14 cellular contexts compared by ENCODE assay signal in the genomic region with DNA sequence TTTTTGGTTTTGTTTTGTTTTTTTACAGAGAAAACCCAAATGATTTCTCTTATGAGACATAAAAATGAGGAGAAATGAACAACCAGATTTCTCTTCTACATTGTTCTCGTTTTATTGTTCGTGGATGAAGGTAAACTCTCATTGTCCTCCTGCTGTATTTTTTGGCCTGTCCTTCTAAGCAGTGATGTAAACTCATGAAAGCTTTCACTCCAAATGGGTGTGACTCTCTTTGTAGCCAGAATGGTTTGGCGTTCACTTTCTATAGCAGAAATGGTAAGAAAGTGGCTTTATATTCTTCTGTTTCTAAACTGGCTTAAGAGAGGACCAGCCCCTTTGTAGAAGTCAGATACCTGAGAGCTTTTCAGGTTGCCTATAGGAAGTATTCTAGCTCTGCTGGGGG. TPM values are rescaled to one million over a fixed set of nuclear protein-coding genes. Genes with fewer than 3 reads are reported as not detected.
A peak's percentile ranks its signal among the peaks of the same experiment; 100 is the strongest.
DNase-seq lines count a peak whose midpoint lies in the region; ATAC-seq and TF ChIP-seq lines count a peak whose summit lies in the region.
"Had no signal": no experiment of that assay in that cellular context is flagged by ENCODE, and none has a peak within 500 bp of the region (broad histone marks: within the 10 kb centered on the region; RNA-seq: fewer than 3 reads in every experiment).

No MANE protein-coding gene starts in this region.

- TF ChIP-seq CTCF in PC-3 (conservative IDR thresholded peaks at IDR 0.05; ENCODE audit: low read depth, low read length) = no peak
- no peak for TF ChIP-seq CTCF in chondrocyte (IDR thresholded peaks at IDR 0.05)
- TF ChIP-seq CTCF in upper lobe of left lung (IDR thresholded peaks at IDR 0.05) = no peak

- peak; percentile 22 for DNase-seq in PC-3
- DNase-seq in chondrocyte (ENCODE audit: low spot score) = no peak
- peak; percentile 23 to 36 for DNase-seq in lung microvascular endothelial cell (ENCODE audit: low read depth in 2 of 2)
- DNase-seq in upper lobe of left lung = no peak
- no peak for DNase-seq in COR-L47 (lab: John Stamatoyannopoulos, UW)
- no peak for DNase-seq in NCI-H1105 treated with DMSO at 0.1 percent for 48 hours (lab: John Stamatoyannopoulos, UW)
- DNase-seq: activated CD4-positive, alpha-beta T cell treated with anti-CD3 and anti-CD28 coated beads, Interleukin-2, amount 50 U/mL, for 48 hours; activated naive CD4-positive, alpha-beta T cell treated with Interleukin-2 at 50 U/mL for 16 hours; cerebellar nuclear complex; MV-4-11; right cardiac atrium; stimulated activated naive CD8-positive, alpha-beta T cell treated with anti-CD3 and anti-CD28 coated beads, Interleukin-15, amount 100 ng/mL, for 72 hours had no signal

- CTCF ChIA-PET in PC-3 (lab: Charles Lee) = no interaction called here

- peak overlapping the region; percentile 25; the same call in 1 of the 2 replicates for H2AFZ ChIP-seq in PC-3 (ENCODE audit: low read length)

- 70 to 77% methylated on average over 3 of the region's 3 CpGs for WGBS in upper lobe of left lung, 2 donors

- POLR2A ChIA-PET in PC-3 (lab: Charles Lee; ENCODE audit: unreplicated experiment) = no interaction called here

- peak overlapping the region; percentile 78 for H3K4me2 ChIP-seq in PC-3 (ENCODE audit: low read length)

- no peaks in the 10 kb centered on the region for H3K36me3 ChIP-seq in PC-3 (ENCODE audit: low read depth, low read length)
- no peaks in the 10 kb centered on the region for H3K36me3 ChIP-seq in upper lobe of left lung

- H3K4me3 ChIP-seq in PC-3 (ENCODE audit: low read length) (no peak overlapping the region; the same call in 1 of the 2 replicates), upper lobe of left lung (no peak overlapping the region)

- H3K4me1 ChIP-seq in PC-3 (ENCODE audit: insufficient read depth, low read length) (peaks cover 27% of the 10 kb centered on the region), upper lobe of left lung (peaks cover 21 to 26% (median 22%) of the 10 kb centered on the region in 4 donors)

- H4K20me1 ChIP-seq in PC-3 (ENCODE audit: low read length) = no peaks in the 10 kb centered on the region

- TF ChIP-seq POLR2A in upper lobe of left lung (IDR thresholded peaks at IDR 0.05) = no peak

- no peaks in the 10 kb centered on the region for H3K79me2 ChIP-seq in PC-3 (ENCODE audit: low read length)

- H3K27me3 Mint-ChIP-seq in chondrocyte (ENCODE audit: low read depth) = no peaks in the 10 kb centered on the region

- H3K9me3 ChIP-seq in PC-3 (ENCODE audit: low read length) (no peaks in the 10 kb centered on the region), upper lobe of left lung (no peaks in the 10 kb centered on the region)

- intact Hi-C loops in PC-3 (cut with micrococcal nuclease) = no loop called here

- peak overlapping the region; percentile 85 for H3K27ac ChIP-seq in PC-3 (ENCODE audit: low read length)
- peak overlapping the region in 3 of 4 donors; percentile 32 to 78 (median 67) for H3K27ac ChIP-seq in upper lobe of left lung

- TSS peak; percentile 71 for BruUV-seq in PC-3 (replicated peaks; lab: Mats Ljungman, UMichigan)

- H3K9ac ChIP-seq in PC-3 (ENCODE audit: low read length) = peak overlapping the region; percentile 44

- peak overlapping the region; percentile 93 for H3K27ac Mint-ChIP-seq in chondrocyte (ENCODE audit: unreplicated experiment)
- H3K27ac Mint-ChIP-seq: stimulated activated naive CD8-positive, alpha-beta T cell treated with anti-CD3 and anti-CD28 coated beads, Interleukin-15, amount 100 ng/mL, for 72 hours; T-helper 2 cell treated with Interferon-gamma antibody and Interleukin-4, amounts not matched to agents 5 μg/mL and 100 μg/mL, for 36 hours had no signal

- H3K9me2 ChIP-seq in PC-3 (replicated peaks; ENCODE audit: low read length) = no peaks in the 10 kb centered on the region

- no peaks in the 10 kb centered on the region for H3K36me3 Mint-ChIP-seq in chondrocyte (ENCODE audit: low read depth)

- H3K27me3 ChIP-seq in PC-3 (ENCODE audit: low read length) (no peaks in the 10 kb centered on the region), upper lobe of left lung (no peaks in the 10 kb centered on the region)

- no peak overlapping the region for H3K4me3 Mint-ChIP-seq in chondrocyte (ENCODE audit: unreplicated experiment)
- H3K4me3 Mint-ChIP-seq: stimulated activated naive CD8-positive, alpha-beta T cell treated with anti-CD3 and anti-CD28 coated beads, Interleukin-15, amount 100 ng/mL, for 72 hours; T-helper 2 cell treated with Interferon-gamma antibody and Interleukin-4, amounts not matched to agents 5 μg/mL and 100 μg/mL, for 36 hours had no signal

- ATAC-seq in PC-3 (peak; percentile 26; the same call in 1 of the 2 replicates), upper lobe of left lung (ENCODE audit: low FRiP score in 2 of 2) (peak in 1 of 2 donors; percentile 41), GM21447 (IDR thresholded peaks at IDR 0.05; ENCODE audit: unreplicated experiment) (no peak)
- ATAC-seq: stimulated activated naive CD8-positive, alpha-beta T cell treated with anti-CD3 and anti-CD28 coated beads, Interleukin-15, amount 100 ng/mL, for 72 hours had no signal

- no peak for TF ChIP-seq EP300 in upper lobe of left lung (IDR thresholded peaks at IDR 0.05)

- peaks cover 44% of the 10 kb centered on the region for H3K4me1 Mint-ChIP-seq in chondrocyte (ENCODE audit: low read depth)

- H3F3A ChIP-seq in PC-3 (ENCODE audit: low read length, unreplicated experiment) = no peaks in the 10 kb centered on the region

- H3K9me3 Mint-ChIP-seq in chondrocyte (ENCODE audit: low read depth) = no peaks in the 10 kb centered on the region
- H3K9me3 Mint-ChIP-seq: stimulated activated naive CD8-positive, alpha-beta T cell treated with anti-CD3 and anti-CD28 coated beads, Interleukin-15, amount 100 ng/mL, for 72 hours; T-helper 2 cell treated with Interferon-gamma antibody and Interleukin-4, amounts not matched to agents 5 μg/mL and 100 μg/mL, for 36 hours had no signal

RNA-seq across cellular contexts. Expression of gene BMAL1, which starts 15.5 kb away (rescaled TPM):
- 4.7 and 10.9 TPM in 2 replicates for total RNA-seq in PC-3 (2014; rRNA removed)
- 13.0 to 26.3 TPM (median 14.8 TPM) in 3 replicates for total RNA-seq in chondrocyte
- 6.3 and 8.5 TPM in 2 replicates for total RNA-seq in lung microvascular endothelial cell
- 10 to 100 TPM; 16.1 to 57.6 (median 35.7) TPM for total RNA-seq in upper lobe of left lung

Comparison
In these comparisons a context has a peak if more than half of its experiments do, and no peak if none do; other contexts are left out.
1. DNase-seq: peak in PC-3 (single experiment) and lung microvascular endothelial cell (2 of 2); none in chondrocyte (single experiment), upper lobe of left lung (0 of 2), COR-L47 (single experiment) and NCI-H1105 treated with DMSO at 0.1 percent for 48 hours (single experiment).